Comparison of ENCODE assay signal across 37 cellular contexts in the genomic region with DNA sequence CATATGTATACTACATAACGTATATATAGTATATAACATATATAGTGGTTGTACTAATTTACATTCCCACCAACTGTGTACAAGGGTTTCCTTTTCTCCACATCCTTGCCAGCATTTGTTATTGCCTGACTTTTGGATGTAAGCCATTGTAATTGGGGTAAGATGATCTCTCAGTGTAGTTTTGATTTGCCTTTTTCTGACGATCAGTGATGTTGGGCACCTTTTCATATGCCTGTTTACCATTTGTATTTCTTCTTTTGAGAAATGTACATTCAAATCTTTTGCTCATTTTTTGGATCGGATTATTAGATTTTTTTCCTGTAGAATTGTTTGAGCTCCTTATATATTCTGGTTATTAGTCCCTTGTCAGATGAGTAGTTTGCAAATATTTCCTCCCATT. TPM values are rescaled to one million over a fixed set of nuclear protein-coding genes. Genes with fewer than 3 reads are reported as not detected.
A peak's percentile ranks its signal among the peaks of the same experiment; 100 is the strongest.
DNase-seq lines count a peak whose midpoint lies in the region; ATAC-seq, FAIRE-seq and TF ChIP-seq lines count a peak whose summit lies in the region.
"Had no signal": no experiment of that assay in that cellular context is flagged by ENCODE, and none has a peak within 500 bp of the region (broad histone marks: within the 10 kb centered on the region; RNA-seq: fewer than 3 reads in every experiment).

No MANE protein-coding gene starts in this region.

- H3K9ac ChIP-seq in HepG2 (ENCODE audit: insufficient read depth, low read depth, low read length), result 0 out of 2 replicates have a peak overlapping the region, but pooled peaks have one; percentile 8
- H3K9ac ChIP-seq: KMS-11, parathyroid adenoma had no signal

- TF ChIP-seq CTCF in HepG2 (CRISPR knock-in tag; IDR thresholded peaks at IDR 0.05) (no peak), right lobe of liver (IDR thresholded peaks at IDR 0.05) (no peak), D721Med (IDR thresholded peaks at IDR 0.05; ENCODE audit: insufficient read depth, missing control alignments) (no peak)

- BruUV-seq in HepG2 (replicated peaks; lab: Mats Ljungman, UMichigan), result no TSS peak

- intact Hi-C loops in HepG2 (cut with micrococcal nuclease; ENCODE audit: unreplicated experiment) (no loop called here), right lobe of liver (cut with DNase I) (no loop called here)
- intact Hi-C loops in naive thymus-derived CD4-positive, alpha-beta T cell (cut with micrococcal nuclease), result no loop called here

- peak overlapping the region in 8 of 9 donors; percentile 37 to 95 (median 58) for H3K27ac Mint-ChIP-seq in naive thymus-derived CD4-positive, alpha-beta T cell
- H3K27ac Mint-ChIP-seq: activated CD8-positive, alpha-beta T cell treated with anti-CD3 and anti-CD28 coated beads, Interleukin-2, amount 10 ng/mL, durations not matched to agents 7 days and 5 days; activated naive CD4-positive, alpha-beta T cell treated with anti-CD3 and anti-CD28 coated beads, Interleukin-2, amount 50 U/mL, for 24 hours; activated T-helper 17 cell treated with anti-CD3 and anti-CD28 coated beads, Interleukin-2, amount 50 U/mL, for 72 hours; B cell; CD8-positive, alpha-beta T cell; dendritic cell treated with granulocyte-macrophage colony-stimulating factor and Interleukin-4, amounts not matched to agents 40 ng/mL and 50 ng/mL, for 4 days had no signal

- no peaks in the 10 kb centered on the region for H3K27me3 Mint-ChIP-seq in naive thymus-derived CD4-positive, alpha-beta T cell
- H3K27me3 Mint-ChIP-seq: activated naive CD4-positive, alpha-beta T cell treated with anti-CD3 and anti-CD28 coated beads, Interleukin-2, amount 50 U/mL, for 24 hours; activated T-helper 17 cell treated with anti-CD3 and anti-CD28 coated beads, Interleukin-2, amount 50 U/mL, for 72 hours; B cell had no signal

- POLR2A ChIA-PET in HepG2 (lab: Yijun Ruan, JAX), result interaction anchor here (0.7 to 4.0 kb wide), 12 partner anchors 9 to 55 kb away, joined by 3 to 93 read pairs (median 7); a partner anchor contains a TSS
- POLR2A ChIA-PET in naive thymus-derived CD4-positive, alpha-beta T cell (lab: Charles Lee), result interaction anchor here (0.9 to 1.4 kb wide), 4 partner anchors 9 to 13 kb away, joined by 4 to 6 read pairs (median 5); a partner anchor contains a TSS

- peak overlapping the region in 3 of 10 donors; percentile 3 to 50 (median 14) for H3K4me3 Mint-ChIP-seq in naive thymus-derived CD4-positive, alpha-beta T cell
- H3K4me3 Mint-ChIP-seq: activated CD8-positive, alpha-beta T cell treated with anti-CD3 and anti-CD28 coated beads, Interleukin-2, amount 10 ng/mL, durations not matched to agents 7 days and 5 days; activated naive CD4-positive, alpha-beta T cell treated with anti-CD3 and anti-CD28 coated beads, Interleukin-2, amount 50 U/mL, for 24 hours; activated T-helper 17 cell treated with anti-CD3 and anti-CD28 coated beads, Interleukin-2, amount 50 U/mL, for 72 hours; B cell; CD8-positive, alpha-beta T cell; dendritic cell treated with granulocyte-macrophage colony-stimulating factor and Interleukin-4, amounts not matched to agents 40 ng/mL and 50 ng/mL, for 4 days; neural crest cell had no signal

- H3K4me1 Mint-ChIP-seq in naive thymus-derived CD4-positive, alpha-beta T cell, result peaks cover 40 to 95% (median 82%) of the 10 kb centered on the region in 7 donors

- CTCF ChIA-PET in HepG2 (lab: Yijun Ruan, JAX; ENCODE audit: low intra/inter-chr PET ratio, low total read pairs), result no interaction called here
- CTCF ChIA-PET in naive thymus-derived CD4-positive, alpha-beta T cell (lab: Charles Lee), result no interaction called here

- peaks cover 0 to 7% (median 4%) of the 10 kb centered on the region in 5 donors for H3K36me3 Mint-ChIP-seq in naive thymus-derived CD4-positive, alpha-beta T cell

- no peaks in the 10 kb centered on the region for H3K27me3 ChIP-seq in HepG2 (ENCODE audit: control insufficient read depth in 1 of 2, insufficient read depth in 2 of 2, low read length in 2 of 2)
- H3K27me3 ChIP-seq in right lobe of liver, result no peaks in the 10 kb centered on the region
- H3K27me3 ChIP-seq in naive thymus-derived CD4-positive, alpha-beta T cell (ENCODE audit: control insufficient read depth in 2 of 2, insufficient read depth in 2 of 2, low read length in 2 of 2), result no peaks in the 10 kb centered on the region
- H3K27me3 ChIP-seq: MG63, SJSA1, uterus had no signal

- H3K4me3 ChIP-seq in HepG2 (replicated peaks in 1 of 3; ENCODE audit: insufficient read depth in 1 of 3, low read depth in 2 of 3, low read length in 3 of 3), result no peak overlapping the region
- H3K4me3 ChIP-seq in right lobe of liver, result no peak overlapping the region
- no peak overlapping the region for H3K4me3 ChIP-seq in naive thymus-derived CD4-positive, alpha-beta T cell (ENCODE audit: low read length)
- H3K4me3 ChIP-seq: GM12878, HAP-1, MG63, SJSA1, smooth muscle cell, thoracic aorta, uterus had no signal

- H3K9me3 Mint-ChIP-seq in naive thymus-derived CD4-positive, alpha-beta T cell, result peaks cover 0 to 2% (median 0%) of the 10 kb centered on the region in 11 donors
- H3K9me3 Mint-ChIP-seq: activated naive CD4-positive, alpha-beta T cell treated with anti-CD3 and anti-CD28 coated beads, Interleukin-2, amount 50 U/mL, for 24 hours; activated T-helper 17 cell treated with anti-CD3 and anti-CD28 coated beads, Interleukin-2, amount 50 U/mL, for 72 hours; CD8-positive, alpha-beta T cell; dendritic cell treated with granulocyte-macrophage colony-stimulating factor and Interleukin-4, amounts not matched to agents 40 ng/mL and 50 ng/mL, for 4 days had no signal

- DNase-seq in HepG2 (ENCODE audit: low spot score), result no peak
- DNase-seq in right lobe of liver, result no peak
- DNase-seq in naive thymus-derived CD4-positive, alpha-beta T cell, result no peak
- DNase-seq in effector CD8-positive, alpha-beta T cell (lab: John Stamatoyannopoulos, UW), result no peak
- no peak for DNase-seq in D721Med (ENCODE audit: insufficient read length, low spot score)
- no peak for DNase-seq in activated effector memory CD4-positive, alpha-beta T cell treated with anti-CD3 and anti-CD28 coated beads, Interleukin-2, amount 50 U/mL, for 16 hours
- DNase-seq in activated naive CD4-positive, alpha-beta T cell treated with Interleukin-2 at 50 U/mL for 16 hours, result no peak
- DNase-seq: ACHN; activated CD4-positive, alpha-beta T cell treated with anti-CD3 and anti-CD28 coated beads for 4 hours; activated CD8-positive, alpha-beta T cell treated with anti-CD3 and anti-CD28 coated beads, Interleukin-2, amount 10 ng/mL, durations not matched to agents 7 days and 5 days; CD8-positive, alpha-beta T cell; hippocampal formation; left colon; MG63; NCI-H2029; NCI-H2227 treated with DMSO at 0.1 percent for 48 hours; NCI-H774; OCI-M1; stimulated activated CD4-positive, alpha-beta T cell treated with anti-CD3 and anti-CD28 coated beads, Interleukin-1b, Interleukin-23, amount 100 ng/mL, for 48 hours; stimulated activated naive CD4-positive, alpha-beta T cell treated with Interleukin-2 at 50 U/mL for 16 hours; T-helper 9 cell had no signal

- 53% methylated on average over 3 of the region's 3 CpGs for WGBS in HepG2 (ENCODE audit: low lambda C conversion rate)
- WGBS in right lobe of liver (ENCODE audit: insufficient coverage, low coverage, low lambda C conversion rate, missing lambda C conversion rate), result 21% methylated on average over 3 of the region's 3 CpGs

- FAIRE-seq in HepG2 (lab: Jason Lieb, UNC), result no peak
- FAIRE-seq in colon (lab: Jason Lieb, UNC), result peak; percentile 68
- no peak for FAIRE-seq in D721Med (lab: Jason Lieb, UNC)
- FAIRE-seq: astrocyte, GM12878 had no signal

- no peaks in the 10 kb centered on the region for H3K9me3 ChIP-seq in HepG2 (ENCODE audit: low read length)
- H3K9me3 ChIP-seq in right lobe of liver, result no peaks in the 10 kb centered on the region
- no peaks in the 10 kb centered on the region for H3K9me3 ChIP-seq in naive thymus-derived CD4-positive, alpha-beta T cell (ENCODE audit: control insufficient read depth in 2 of 3, low read length in 3 of 3)
- H3K9me3 ChIP-seq: HAP-1, MG63, SJSA1, thoracic aorta, uterus had no signal

- H3K79me2 ChIP-seq in HepG2 (ENCODE audit: insufficient read depth, low read length), result peaks cover 99% of the 10 kb centered on the region
- H3K79me2 ChIP-seq: parathyroid adenoma had no signal

- peaks cover 26 to 55% of the 10 kb centered on the region in 2 experiments for H3K36me3 ChIP-seq in HepG2 (replicated peaks in 1 of 2; ENCODE audit: control insufficient read depth in 1 of 2, insufficient read depth in 2 of 2, low read length in 2 of 2)
- H3K36me3 ChIP-seq in right lobe of liver, result no peaks in the 10 kb centered on the region
- H3K36me3 ChIP-seq in naive thymus-derived CD4-positive, alpha-beta T cell (ENCODE audit: control insufficient read depth in 2 of 3, insufficient read depth in 3 of 3, low read length in 3 of 3), result no peaks in the 10 kb centered on the region
- H3K36me3 ChIP-seq: HAP-1, thoracic aorta, uterus had no signal

- ATAC-seq in HepG2, result no peak
- ATAC-seq in right lobe of liver, result no peak
- ATAC-seq in naive thymus-derived CD4-positive, alpha-beta T cell, result no peak
- ATAC-seq: activated CD8-positive, alpha-beta T cell treated with anti-CD3 and anti-CD28 coated beads, Interleukin-2, amount 10 ng/mL, durations not matched to agents 7 days and 5 days; activated T-helper 17 cell treated with anti-CD3 and anti-CD28 coated beads, Interleukin-2, amount 50 U/mL, for 72 hours; CD8-positive, alpha-beta T cell; GM12878; left colon had no signal

- in situ Hi-C loops in HepG2 (cut with HindIII; ENCODE audit: extremely low pct_ligation_motif_present, low pct_unique_long_range_greater_than_20kb), result no loop called here

- no peak overlapping the region for H2AFZ ChIP-seq in HepG2 (ENCODE audit: low read length)
- H2AFZ ChIP-seq: parathyroid adenoma had no signal

- TF ChIP-seq POLR2A in HepG2 (IDR thresholded peaks at IDR 0.05; ENCODE audit: insufficient read depth in 1 of 2, low read depth in 2 of 2, low read length in 2 of 2) (no peak), right lobe of liver (IDR thresholded peaks at IDR 0.05) (no peak)

- H3K27ac ChIP-seq in HepG2 (ENCODE audit: extremely low read length, insufficient read depth, low read length), result peak overlapping the region; percentile 69
- H3K27ac ChIP-seq in right lobe of liver, result peak overlapping the region in 1 of 3 donors; percentile 12
- no peak overlapping the region for H3K27ac ChIP-seq in naive thymus-derived CD4-positive, alpha-beta T cell (ENCODE audit: low read depth, low read length)
- H3K27ac ChIP-seq: KMS-11, parathyroid adenoma, RWPE1, SJSA1, thoracic aorta, uterus had no signal

- TF ChIP-seq EP300 in HepG2 (IDR thresholded peaks at IDR 0.05; ENCODE audit: low read depth in 2 of 2, low read length in 2 of 2) (no peak), HepG2 (CRISPR knock-in tag; IDR thresholded peaks at IDR 0.05; ENCODE audit: borderline replicate concordance) (no peak)

- H3K4me1 ChIP-seq in HepG2 (ENCODE audit: insufficient read depth, low read length), result peaks cover 96% of the 10 kb centered on the region
- H3K4me1 ChIP-seq in right lobe of liver, result peaks cover 0 to 36% (median 18%) of the 10 kb centered on the region in 4 donors
- H3K4me1 ChIP-seq in naive thymus-derived CD4-positive, alpha-beta T cell (ENCODE audit: control insufficient read depth in 2 of 2, insufficient read depth in 2 of 2, low read length in 2 of 2), result peaks cover 3 to 41% of the 10 kb centered on the region in 2 donors

- H4K20me1 ChIP-seq in HepG2 (ENCODE audit: insufficient read depth, low read length), result peaks cover 74% of the 10 kb centered on the region

- peak overlapping the region; percentile 43 for H3K4me2 ChIP-seq in HepG2 (ENCODE audit: low read depth, low read length)
- H3K4me2 ChIP-seq: KMS-11, smooth muscle cell had no signal

- no peak for TF ChIP-seq RAD21 in HepG2 (CRISPR knock-in tag; IDR thresholded peaks at IDR 0.05)

RNA-seq across cellular contexts. Expression of a gene that starts 11.4 kb away (rescaled TPM):
- total RNA-seq in HepG2 (2016; rRNA removed; fragmentation: Illumina TruSeq; extraction: Trizol) (39.0 and 39.1 TPM in 2 replicates), right lobe of liver (1 to 10 TPM; 3.2 to 7.4 (median 4.2) TPM)
- total RNA-seq in HepG2 (2016; cell fraction: cytosol; rRNA removed; fragmentation: Illumina TruSeq; extraction: Trizol; ENCODE audit: low read depth), result 50.4 and 51.2 TPM in 2 replicates
- total RNA-seq in HepG2 (2016; cell fraction: insoluble cytoplasmic fraction; rRNA removed; fragmentation: Illumina TruSeq; extraction: Trizol), result 32.6 and 44.6 TPM in 2 replicates
- total RNA-seq in HepG2 (2016; cell fraction: membrane; rRNA removed; fragmentation: Illumina TruSeq; extraction: Trizol), result 52.4 and 52.9 TPM in 2 replicates
- 33.3 and 38.2 TPM in 2 replicates for total RNA-seq in HepG2 (2016; cell fraction: nucleus; rRNA removed; fragmentation: Illumina TruSeq; extraction: Trizol)
- 57.6 and 59.5 TPM in 2 replicates for polyA plus RNA-seq in HepG2 (2011; rRNA removed)
- 44.7 and 49.0 TPM in 2 replicates for polyA plus RNA-seq in HepG2 (2011; cell fraction: cytosol; rRNA removed)
- polyA plus RNA-seq in HepG2 (2011; cell fraction: nucleus; rRNA removed), result 85.9 and 86.7 TPM in 2 replicates
- polyA plus RNA-seq in HepG2 (2012), result 53.7 and 59.9 TPM in 2 replicates
- polyA plus RNA-seq in HepG2 (2016; cell fraction: cytosol; fragmentation: Illumina TruSeq; extraction: Trizol; ENCODE audit: low read depth), result 53.0 and 54.8 TPM in 2 replicates
- polyA plus RNA-seq in HepG2 (2016; cell fraction: insoluble cytoplasmic fraction; fragmentation: Illumina TruSeq; extraction: Trizol; ENCODE audit: low read depth), result 28.2 and 29.0 TPM in 2 replicates
- polyA plus RNA-seq in HepG2 (2016; cell fraction: membrane; fragmentation: Illumina TruSeq; extraction: Trizol; ENCODE audit: low read depth), result 41.5 and 42.8 TPM in 2 replicates
- polyA plus RNA-seq in HepG2 (2016; cell fraction: nucleus; fragmentation: Illumina TruSeq; extraction: Trizol; ENCODE audit: insufficient read depth, low read depth), result 49.3 and 52.0 TPM in 2 replicates
- 21.9 and 161 TPM in 2 replicates for polyA minus RNA-seq in HepG2 (2011; rRNA and poly(A)+ RNA removed; ENCODE audit: low replicate concordance)
- 57.2 and 71.5 TPM in 2 replicates for polyA minus RNA-seq in HepG2 (2011; cell fraction: cytosol; rRNA and poly(A)+ RNA removed)
- polyA minus RNA-seq in HepG2 (2011; cell fraction: nucleus; rRNA and poly(A)+ RNA removed), result 135 and 148 TPM in 2 replicates
- 10 to 100 TPM; 22.4 to 36.6 (median 22.5) TPM for total RNA-seq in naive thymus-derived CD4-positive, alpha-beta T cell
- 10 to 100 TPM; 12.0 to 18.0 TPM for polyA plus RNA-seq in naive thymus-derived CD4-positive, alpha-beta T cell
